Comparison of ENCODE assay signal across 1 cellular context in the genomic region with DNA sequence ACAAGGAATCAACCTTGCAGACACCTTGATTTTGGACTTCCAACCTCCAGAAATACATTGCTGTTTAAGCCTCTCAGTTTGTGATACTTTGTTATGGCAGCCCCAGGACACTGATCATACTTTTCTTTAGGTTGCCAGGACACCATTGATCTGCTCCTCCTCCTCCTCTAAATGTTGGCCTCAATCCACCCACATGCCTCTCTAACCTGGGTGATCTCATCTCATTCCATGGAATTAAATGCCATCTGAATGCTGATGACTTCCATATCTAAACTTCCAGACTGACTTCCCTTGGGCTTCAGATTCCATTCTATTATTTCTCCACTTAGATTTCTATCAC.
TF ChIP-seq lines count a peak whose summit lies in the region.

No MANE protein-coding gene starts in this region.

TF ChIP-seq in K562, 482 proteins besides CTCF, POLR2A, EP300 and RAD21 (continued from another document):
- TF ChIP-seq, protein P1, sequence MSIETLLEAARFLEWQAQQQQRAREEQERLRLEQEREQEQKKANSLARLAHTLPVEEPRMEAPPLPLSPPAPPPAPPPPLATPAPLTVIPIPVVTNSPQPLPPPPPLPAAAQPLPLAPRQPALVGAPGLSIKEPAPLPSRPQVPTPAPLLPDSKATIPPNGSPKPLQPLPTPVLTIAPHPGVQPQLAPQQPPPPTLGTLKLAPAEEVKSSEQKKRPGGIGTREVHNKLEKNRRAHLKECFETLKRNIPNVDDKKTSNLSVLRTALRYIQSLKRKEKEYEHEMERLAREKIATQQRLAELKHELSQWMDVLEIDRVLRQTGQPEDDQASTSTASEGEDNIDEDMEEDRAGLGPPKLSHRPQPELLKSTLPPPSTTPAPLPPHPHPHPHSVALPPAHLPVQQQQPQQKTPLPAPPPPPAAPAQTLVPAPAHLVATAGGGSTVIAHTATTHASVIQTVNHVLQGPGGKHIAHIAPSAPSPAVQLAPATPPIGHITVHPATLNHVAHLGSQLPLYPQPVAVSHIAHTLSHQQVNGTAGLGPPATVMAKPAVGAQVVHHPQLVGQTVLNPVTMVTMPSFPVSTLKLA (conservative IDR thresholded peaks at IDR 0.05): no peak
- TF ChIP-seq STAT5A (IDR thresholded peaks at IDR 0.05; ENCODE audit: borderline replicate concordance, low read length) (no peak), TOE1 (IDR thresholded peaks at IDR 0.05; ENCODE audit: borderline replicate concordance) (no peak), TOE1 (CRISPR knock-in tag; IDR thresholded peaks at IDR 0.05; ENCODE audit: borderline replicate concordance, low read depth) (0 out of 2 replicates have a peak, but pooled peaks have one; percentile 66), KDM5B (IDR thresholded peaks at IDR 0.05; ENCODE audit: insufficient replicate concordance, low read depth, low read length) (peak; percentile 19)
